24 cellular contexts compared by ENCODE assay signal in the genomic region with DNA sequence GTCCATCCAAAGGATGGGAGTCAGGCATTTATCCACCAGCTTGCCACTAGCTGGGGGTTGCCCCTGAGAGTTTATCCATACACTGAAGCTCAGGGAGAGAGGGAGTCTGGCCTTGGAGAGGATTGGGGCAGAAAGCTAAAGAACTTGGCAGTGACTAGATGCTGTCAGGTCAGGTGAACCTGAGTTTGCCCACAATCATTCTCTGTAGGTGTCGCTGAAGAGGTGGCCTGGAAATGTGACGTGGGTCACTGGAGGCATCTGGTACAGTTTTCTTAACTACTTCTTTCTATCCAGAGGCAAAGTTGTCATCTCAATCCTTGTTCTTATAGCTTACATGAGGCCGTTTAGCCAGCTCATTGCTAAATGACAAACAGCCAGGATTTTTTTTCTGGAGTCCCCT.
A peak's percentile ranks its signal among the peaks of the same experiment; 100 is the strongest.
DNase-seq lines count a peak whose midpoint lies in the region; ATAC-seq and TF ChIP-seq lines count a peak whose summit lies in the region.
"Had no signal": no experiment of that assay in that cellular context is flagged by ENCODE, and none has a peak within 500 bp of the region (broad histone marks: within the 10 kb centered on the region; RNA-seq: fewer than 3 reads in every experiment).

No MANE protein-coding gene starts in this region.

- H3K9ac ChIP-seq in OCI-LY1 (ENCODE audit: low read length), result no peak overlapping the region
- H3K9ac ChIP-seq in parathyroid adenoma, result no peak overlapping the region

- H3K27me3 Mint-ChIP-seq in activated naive CD4-positive, alpha-beta T cell treated with anti-CD3 and anti-CD28 coated beads for 36 hours (ENCODE audit: low read depth), result no peaks in the 10 kb centered on the region
- H3K27me3 Mint-ChIP-seq: CD4-positive, CD25-positive, alpha-beta regulatory T cell had no signal

- H3K27ac Mint-ChIP-seq in activated naive CD4-positive, alpha-beta T cell treated with anti-CD3 and anti-CD28 coated beads for 36 hours, result no peak overlapping the region
- H3K27ac Mint-ChIP-seq: CD4-positive, CD25-positive, alpha-beta regulatory T cell had no signal

- H3K9me3 ChIP-seq in OCI-LY1 (ENCODE audit: low read length) (no peaks in the 10 kb centered on the region), parathyroid adenoma (ENCODE audit: control insufficient read depth, low read length) (no peaks in the 10 kb centered on the region)
- H3K9me3 ChIP-seq: HAP-1, SJSA1 had no signal

- no peak for ATAC-seq in sciatic nerve

- H2AFZ ChIP-seq in OCI-LY1 (ENCODE audit: low read length) (no peak overlapping the region), parathyroid adenoma (peak overlapping the region; percentile 11)

- 0 out of 2 replicates have a peak, but pooled peaks have one; percentile 3 for TF ChIP-seq CTCF in C4-2B (conservative IDR thresholded peaks at IDR 0.05)
- TF ChIP-seq CTCF in OCI-LY1 (IDR thresholded peaks at IDR 0.05; ENCODE audit: low read length), result peak; percentile 28; the same call in 1 of the 2 replicates
- no peak for TF ChIP-seq CTCF in parathyroid adenoma (IDR thresholded peaks at IDR 0.05)
- TF ChIP-seq CTCF in GM10266 (IDR thresholded peaks at IDR 0.05; ENCODE audit: control insufficient read depth, insufficient read depth, low read depth, missing control alignments), result no peak

- H3K4me3 ChIP-seq in OCI-LY1 (ENCODE audit: low read depth, low read length, poor library complexity, severe bottlenecking), result no peak overlapping the region
- H3K4me3 ChIP-seq in parathyroid adenoma (ENCODE audit: low read depth, low read length), result no peak overlapping the region
- H3K4me3 ChIP-seq: HAP-1, SJSA1 had no signal

- H3K4me1 Mint-ChIP-seq in activated naive CD4-positive, alpha-beta T cell treated with anti-CD3 and anti-CD28 coated beads for 36 hours (ENCODE audit: low read depth), result no peaks in the 10 kb centered on the region
- H3K4me1 Mint-ChIP-seq: CD4-positive, CD25-positive, alpha-beta regulatory T cell had no signal

- H3K27ac ChIP-seq in C4-2B (no peak overlapping the region), OCI-LY1 (ENCODE audit: low read depth, low read length, poor library complexity, severe bottlenecking) (no peak overlapping the region), parathyroid adenoma (no peak overlapping the region)
- H3K27ac ChIP-seq: HL-60, SJSA1 had no signal

- H3K36me3 Mint-ChIP-seq in activated naive CD4-positive, alpha-beta T cell treated with anti-CD3 and anti-CD28 coated beads for 36 hours (ENCODE audit: low read depth), result no peaks in the 10 kb centered on the region
- H3K36me3 Mint-ChIP-seq: CD4-positive, CD25-positive, alpha-beta regulatory T cell had no signal

- no peaks in the 10 kb centered on the region for H3F3A ChIP-seq in OCI-LY1 (ENCODE audit: insufficient read depth, low read length)

- H4K20me1 ChIP-seq in OCI-LY1 (ENCODE audit: insufficient read depth, low read length), result no peaks in the 10 kb centered on the region

- H3K9me2 ChIP-seq in OCI-LY1 (ENCODE audit: low read depth, low read length), result no peaks in the 10 kb centered on the region

- intact Hi-C loops in sciatic nerve (cut with DNase I), result no loop called here
- intact Hi-C loops in activated naive CD4-positive, alpha-beta T cell treated with anti-CD3 and anti-CD28 coated beads for 36 hours (cut with micrococcal nuclease), result no loop called here

- H3K4me3 Mint-ChIP-seq in activated naive CD4-positive, alpha-beta T cell treated with anti-CD3 and anti-CD28 coated beads for 36 hours, result no peak overlapping the region
- H3K4me3 Mint-ChIP-seq: CD4-positive, CD25-positive, alpha-beta regulatory T cell had no signal

- DNase-seq in islet precursor cell (peak; percentile 38), sciatic nerve (ENCODE audit: low spot score) (no peak), GM10266 (ENCODE audit: extremely low spot score) (no peak), hepatic stellate cell (ENCODE audit: low spot score) (no peak)
- DNase-seq in activated naive CD4-positive, alpha-beta T cell treated with anti-CD3 and anti-CD28 coated beads for 36 hours, result no peak
- DNase-seq: 8988T; ACHN; CD4-positive, CD25-positive, alpha-beta regulatory T cell; DMS53; GOT3; MV-4-11; NCI-H1105; NCI-H1436 treated with DMSO at 0.1 percent for 48 hours; NCI-H187 treated with DMSO at 0.1 percent for 48 hours; NCI-H524; NCI-H748 treated with DMSO at 0.1 percent for 48 hours; Right ventricle myocardium superior; RPMI8226 had no signal

- H3K4me2 ChIP-seq in OCI-LY1 (ENCODE audit: low read length) (no peak overlapping the region), parathyroid adenoma (ENCODE audit: low read length) (no peak overlapping the region)

- H3K36me3 ChIP-seq in OCI-LY1 (ENCODE audit: insufficient read depth, low read length), result no peaks in the 10 kb centered on the region
- no peaks in the 10 kb centered on the region for H3K36me3 ChIP-seq in parathyroid adenoma (ENCODE audit: control insufficient read depth, insufficient read depth, low read length)
- H3K36me3 ChIP-seq: HAP-1, SJSA1 had no signal

- peaks cover 2% of the 10 kb centered on the region for H3K9me3 Mint-ChIP-seq in activated naive CD4-positive, alpha-beta T cell treated with anti-CD3 and anti-CD28 coated beads for 36 hours

- CTCF ChIA-PET in activated naive CD4-positive, alpha-beta T cell treated with anti-CD3 and anti-CD28 coated beads for 36 hours (lab: Charles Lee), result interaction anchor here (0.7 kb wide), 1 partner anchor 31 kb away, joined by 4 read pairs; no protein-coding TSS in a partner anchor

- H3K27me3 ChIP-seq in OCI-LY1 (ENCODE audit: insufficient read depth, low read length) (no peaks in the 10 kb centered on the region), parathyroid adenoma (ENCODE audit: control insufficient read depth, insufficient read depth, low read length) (no peaks in the 10 kb centered on the region)
- H3K27me3 ChIP-seq: SJSA1 had no signal

- H3K79me2 ChIP-seq in OCI-LY1 (ENCODE audit: insufficient read depth, low read length) (no peaks in the 10 kb centered on the region), parathyroid adenoma (no peaks in the 10 kb centered on the region)

- H3K4me1 ChIP-seq in OCI-LY1 (ENCODE audit: insufficient read depth, low read length, severe bottlenecking) (no peaks in the 10 kb centered on the region), parathyroid adenoma (no peaks in the 10 kb centered on the region)
- H3K4me1 ChIP-seq: HAP-1 had no signal

Comparison
In these comparisons a context has a peak if more than half of its experiments do, and no peak if none do; other contexts are left out.
1. CTCF ChIP-seq: peak in C4-2B (single experiment) and OCI-LY1 (single experiment); none in parathyroid adenoma (single experiment) and GM10266 (single experiment).